ENCODE assay signal across 2 cellular contexts in the genomic region with DNA sequence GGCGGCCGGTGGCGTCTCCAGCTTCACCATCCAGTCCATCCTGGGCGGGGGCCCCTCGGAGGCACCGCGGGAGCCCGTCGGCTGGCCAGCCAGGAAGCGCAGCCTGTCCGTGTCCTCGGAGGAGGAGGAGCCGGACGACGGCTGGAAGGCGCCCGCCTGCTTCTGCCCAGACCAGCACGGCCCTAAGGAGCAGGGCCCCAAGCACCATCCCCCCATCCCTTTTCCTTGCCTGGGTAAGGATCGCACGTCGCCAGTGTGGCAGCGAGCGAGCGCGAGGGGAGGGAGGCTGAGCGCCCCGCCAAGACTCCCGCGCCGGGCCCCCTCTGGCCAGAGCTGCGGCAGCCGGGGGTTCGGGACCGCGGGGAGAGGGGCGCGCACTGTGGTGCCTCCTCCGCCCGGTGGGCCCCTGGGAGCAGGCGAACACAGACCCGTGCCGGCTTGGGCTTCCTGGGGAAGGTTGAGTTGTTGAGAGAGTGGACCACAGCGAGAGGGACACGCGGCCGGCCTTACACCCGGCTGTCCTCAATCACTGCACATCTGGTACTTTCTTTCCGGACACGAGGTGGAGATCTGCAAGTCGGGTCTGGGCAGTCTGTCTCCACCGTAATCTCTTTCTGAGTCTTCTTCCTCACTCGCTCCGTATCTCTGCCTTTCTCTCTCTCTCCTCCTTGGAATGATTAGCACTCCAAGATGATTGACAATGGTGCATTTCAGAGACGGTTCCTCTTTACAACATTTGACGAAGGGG.
TF ChIP-seq lines count a peak whose summit lies in the region.

No MANE protein-coding gene starts in this region.

TF ChIP-seq in WTC11, 78 proteins besides CTCF, POLR2A, EP300 and RAD21 (continues in another document):
- no peak for TF ChIP-seq CREM (CRISPR knock-in tag; IDR thresholded peaks at IDR 0.05)
- TF ChIP-seq KAT7 (CRISPR knock-in tag; IDR thresholded peaks at IDR 0.05; ENCODE audit: borderline replicate concordance), result 0 out of 2 replicates have a peak, but pooled peaks have one; percentile 4
- TF ChIP-seq, protein P1, sequence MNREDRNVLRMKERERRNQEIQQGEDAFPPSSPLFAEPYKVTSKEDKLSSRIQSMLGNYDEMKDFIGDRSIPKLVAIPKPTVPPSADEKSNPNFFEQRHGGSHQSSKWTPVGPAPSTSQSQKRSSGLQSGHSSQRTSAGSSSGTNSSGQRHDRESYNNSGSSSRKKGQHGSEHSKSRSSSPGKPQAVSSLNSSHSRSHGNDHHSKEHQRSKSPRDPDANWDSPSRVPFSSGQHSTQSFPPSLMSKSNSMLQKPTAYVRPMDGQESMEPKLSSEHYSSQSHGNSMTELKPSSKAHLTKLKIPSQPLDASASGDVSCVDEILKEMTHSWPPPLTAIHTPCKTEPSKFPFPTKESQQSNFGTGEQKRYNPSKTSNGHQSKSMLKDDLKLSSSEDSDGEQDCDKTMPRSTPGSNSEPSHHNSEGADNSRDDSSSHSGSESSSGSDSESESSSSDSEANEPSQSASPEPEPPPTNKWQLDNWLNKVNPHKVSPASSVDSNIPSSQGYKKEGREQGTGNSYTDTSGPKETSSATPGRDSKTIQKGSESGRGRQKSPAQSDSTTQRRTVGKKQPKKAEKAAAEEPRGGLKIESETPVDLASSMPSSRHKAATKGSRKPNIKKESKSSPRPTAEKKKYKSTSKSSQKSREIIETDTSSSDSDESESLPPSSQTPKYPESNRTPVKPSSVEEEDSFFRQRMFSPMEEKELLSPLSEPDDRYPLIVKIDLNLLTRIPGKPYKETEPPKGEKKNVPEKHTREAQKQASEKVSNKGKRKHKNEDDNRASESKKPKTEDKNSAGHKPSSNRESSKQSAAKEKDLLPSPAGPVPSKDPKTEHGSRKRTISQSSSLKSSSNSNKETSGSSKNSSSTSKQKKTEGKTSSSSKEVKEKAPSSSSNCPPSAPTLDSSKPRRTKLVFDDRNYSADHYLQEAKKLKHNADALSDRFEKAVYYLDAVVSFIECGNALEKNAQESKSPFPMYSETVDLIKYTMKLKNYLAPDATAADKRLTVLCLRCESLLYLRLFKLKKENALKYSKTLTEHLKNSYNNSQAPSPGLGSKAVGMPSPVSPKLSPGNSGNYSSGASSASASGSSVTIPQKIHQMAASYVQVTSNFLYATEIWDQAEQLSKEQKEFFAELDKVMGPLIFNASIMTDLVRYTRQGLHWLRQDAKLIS (CRISPR knock-in tag; IDR thresholded peaks at IDR 0.05; ENCODE audit: borderline replicate concordance), result no peak
- TF ChIP-seq, protein P2, sequence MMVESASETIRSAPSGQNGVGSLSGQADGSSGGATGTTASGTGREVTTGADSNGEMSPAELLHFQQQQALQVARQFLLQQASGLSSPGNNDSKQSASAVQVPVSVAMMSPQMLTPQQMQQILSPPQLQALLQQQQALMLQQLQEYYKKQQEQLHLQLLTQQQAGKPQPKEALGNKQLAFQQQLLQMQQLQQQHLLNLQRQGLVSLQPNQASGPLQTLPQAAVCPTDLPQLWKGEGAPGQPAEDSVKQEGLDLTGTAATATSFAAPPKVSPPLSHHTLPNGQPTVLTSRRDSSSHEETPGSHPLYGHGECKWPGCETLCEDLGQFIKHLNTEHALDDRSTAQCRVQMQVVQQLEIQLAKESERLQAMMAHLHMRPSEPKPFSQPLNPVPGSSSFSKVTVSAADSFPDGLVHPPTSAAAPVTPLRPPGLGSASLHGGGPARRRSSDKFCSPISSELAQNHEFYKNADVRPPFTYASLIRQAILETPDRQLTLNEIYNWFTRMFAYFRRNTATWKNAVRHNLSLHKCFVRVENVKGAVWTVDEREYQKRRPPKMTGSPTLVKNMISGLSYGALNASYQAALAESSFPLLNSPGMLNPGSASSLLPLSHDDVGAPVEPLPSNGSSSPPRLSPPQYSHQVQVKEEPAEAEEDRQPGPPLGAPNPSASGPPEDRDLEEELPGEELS (CRISPR knock-in tag; IDR thresholded peaks at IDR 0.05), result peak; percentile 15; the same call in 1 of the 2 replicates
- TF ChIP-seq, protein P3, sequence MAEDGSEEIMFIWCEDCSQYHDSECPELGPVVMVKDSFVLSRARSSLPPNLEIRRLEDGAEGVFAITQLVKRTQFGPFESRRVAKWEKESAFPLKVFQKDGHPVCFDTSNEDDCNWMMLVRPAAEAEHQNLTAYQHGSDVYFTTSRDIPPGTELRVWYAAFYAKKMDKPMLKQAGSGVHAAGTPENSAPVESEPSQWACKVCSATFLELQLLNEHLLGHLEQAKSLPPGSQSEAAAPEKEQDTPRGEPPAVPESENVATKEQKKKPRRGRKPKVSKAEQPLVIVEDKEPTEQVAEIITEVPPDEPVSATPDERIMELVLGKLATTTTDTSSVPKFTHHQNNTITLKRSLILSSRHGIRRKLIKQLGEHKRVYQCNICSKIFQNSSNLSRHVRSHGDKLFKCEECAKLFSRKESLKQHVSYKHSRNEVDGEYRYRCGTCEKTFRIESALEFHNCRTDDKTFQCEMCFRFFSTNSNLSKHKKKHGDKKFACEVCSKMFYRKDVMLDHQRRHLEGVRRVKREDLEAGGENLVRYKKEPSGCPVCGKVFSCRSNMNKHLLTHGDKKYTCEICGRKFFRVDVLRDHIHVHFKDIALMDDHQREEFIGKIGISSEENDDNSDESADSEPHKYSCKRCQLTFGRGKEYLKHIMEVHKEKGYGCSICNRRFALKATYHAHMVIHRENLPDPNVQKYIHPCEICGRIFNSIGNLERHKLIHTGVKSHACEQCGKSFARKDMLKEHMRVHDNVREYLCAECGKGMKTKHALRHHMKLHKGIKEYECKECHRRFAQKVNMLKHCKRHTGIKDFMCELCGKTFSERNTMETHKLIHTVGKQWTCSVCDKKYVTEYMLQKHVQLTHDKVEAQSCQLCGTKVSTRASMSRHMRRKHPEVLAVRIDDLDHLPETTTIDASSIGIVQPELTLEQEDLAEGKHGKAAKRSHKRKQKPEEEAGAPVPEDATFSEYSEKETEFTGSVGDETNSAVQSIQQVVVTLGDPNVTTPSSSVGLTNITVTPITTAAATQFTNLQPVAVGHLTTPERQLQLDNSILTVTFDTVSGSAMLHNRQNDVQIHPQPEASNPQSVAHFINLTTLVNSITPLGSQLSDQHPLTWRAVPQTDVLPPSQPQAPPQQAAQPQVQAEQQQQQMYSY (CRISPR knock-in tag; IDR thresholded peaks at IDR 0.05), result no peak
- TF ChIP-seq SMAD4 (CRISPR knock-in tag; IDR thresholded peaks at IDR 0.05), result no peak; the same call in 1 of the 2 replicates
- no peak for TF ChIP-seq ESRRA (CRISPR knock-in tag; IDR thresholded peaks at IDR 0.05; ENCODE audit: borderline replicate concordance)
- no peak for TF ChIP-seq ETV6 (CRISPR knock-in tag; IDR thresholded peaks at IDR 0.05)
- TF ChIP-seq OVOL2 (CRISPR knock-in tag; IDR thresholded peaks at IDR 0.05; ENCODE audit: borderline replicate concordance), result no peak
- no peak for TF ChIP-seq GABPB1 (CRISPR knock-in tag; IDR thresholded peaks at IDR 0.05)
- 0 out of 2 replicates have a peak, but pooled peaks have one; percentile 28 for TF ChIP-seq NR1H2 (CRISPR knock-in tag; IDR thresholded peaks at IDR 0.05)
- TF ChIP-seq GTF2I (CRISPR knock-in tag; conservative IDR thresholded peaks at IDR 0.05), result no peak
- TF ChIP-seq JUN (CRISPR knock-in tag; IDR thresholded peaks at IDR 0.05), result no peak

TF ChIP-seq in HepG2, 621 proteins besides CTCF, POLR2A, EP300 and RAD21:
- TF ChIP-seq, protein P4, sequence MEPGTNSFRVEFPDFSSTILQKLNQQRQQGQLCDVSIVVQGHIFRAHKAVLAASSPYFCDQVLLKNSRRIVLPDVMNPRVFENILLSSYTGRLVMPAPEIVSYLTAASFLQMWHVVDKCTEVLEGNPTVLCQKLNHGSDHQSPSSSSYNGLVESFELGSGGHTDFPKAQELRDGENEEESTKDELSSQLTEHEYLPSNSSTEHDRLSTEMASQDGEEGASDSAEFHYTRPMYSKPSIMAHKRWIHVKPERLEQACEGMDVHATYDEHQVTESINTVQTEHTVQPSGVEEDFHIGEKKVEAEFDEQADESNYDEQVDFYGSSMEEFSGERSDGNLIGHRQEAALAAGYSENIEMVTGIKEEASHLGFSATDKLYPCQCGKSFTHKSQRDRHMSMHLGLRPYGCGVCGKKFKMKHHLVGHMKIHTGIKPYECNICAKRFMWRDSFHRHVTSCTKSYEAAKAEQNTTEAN (CRISPR knock-in tag; conservative IDR thresholded peaks at IDR 0.05), result no peak
- TF ChIP-seq SMAD1 (CRISPR knock-in tag; IDR thresholded peaks at IDR 0.05; ENCODE audit: borderline replicate concordance, low read depth) (no peak), NR2C2 (CRISPR knock-in tag; IDR thresholded peaks at IDR 0.05; ENCODE audit: borderline replicate concordance) (0 out of 2 replicates have a peak, but pooled peaks have one; percentile 1), MTF2 (CRISPR knock-in tag; IDR thresholded peaks at IDR 0.05; ENCODE audit: borderline replicate concordance) (peak; percentile 35; the same call in 1 of the 2 replicates), ZFY (CRISPR knock-in tag; IDR thresholded peaks at IDR 0.05) (peak; percentile 19; the same call in 1 of the 2 replicates), EZH2 (conservative IDR thresholded peaks at IDR 0.05; ENCODE audit: low read depth, low read length) (peak; percentile 96; the same call in 1 of the 2 replicates)
- TF ChIP-seq, protein P5, sequence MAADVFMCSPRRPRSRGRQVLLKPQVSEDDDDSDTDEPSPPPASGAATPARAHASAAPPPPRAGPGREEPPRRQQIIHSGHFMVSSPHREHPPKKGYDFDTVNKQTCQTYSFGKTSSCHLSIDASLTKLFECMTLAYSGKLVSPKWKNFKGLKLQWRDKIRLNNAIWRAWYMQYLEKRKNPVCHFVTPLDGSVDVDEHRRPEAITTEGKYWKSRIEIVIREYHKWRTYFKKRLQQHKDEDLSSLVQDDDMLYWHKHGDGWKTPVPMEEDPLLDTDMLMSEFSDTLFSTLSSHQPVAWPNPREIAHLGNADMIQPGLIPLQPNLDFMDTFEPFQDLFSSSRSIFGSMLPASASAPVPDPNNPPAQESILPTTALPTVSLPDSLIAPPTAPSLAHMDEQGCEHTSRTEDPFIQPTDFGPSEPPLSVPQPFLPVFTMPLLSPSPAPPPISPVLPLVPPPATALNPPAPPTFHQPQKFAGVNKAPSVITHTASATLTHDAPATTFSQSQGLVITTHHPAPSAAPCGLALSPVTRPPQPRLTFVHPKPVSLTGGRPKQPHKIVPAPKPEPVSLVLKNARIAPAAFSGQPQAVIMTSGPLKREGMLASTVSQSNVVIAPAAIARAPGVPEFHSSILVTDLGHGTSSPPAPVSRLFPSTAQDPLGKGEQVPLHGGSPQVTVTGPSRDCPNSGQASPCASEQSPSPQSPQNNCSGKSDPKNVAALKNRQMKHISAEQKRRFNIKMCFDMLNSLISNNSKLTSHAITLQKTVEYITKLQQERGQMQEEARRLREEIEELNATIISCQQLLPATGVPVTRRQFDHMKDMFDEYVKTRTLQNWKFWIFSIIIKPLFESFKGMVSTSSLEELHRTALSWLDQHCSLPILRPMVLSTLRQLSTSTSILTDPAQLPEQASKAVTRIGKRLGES (CRISPR knock-in tag; IDR thresholded peaks at IDR 0.05; ENCODE audit: borderline replicate concordance), result no peak
- TF ChIP-seq, protein P6, sequence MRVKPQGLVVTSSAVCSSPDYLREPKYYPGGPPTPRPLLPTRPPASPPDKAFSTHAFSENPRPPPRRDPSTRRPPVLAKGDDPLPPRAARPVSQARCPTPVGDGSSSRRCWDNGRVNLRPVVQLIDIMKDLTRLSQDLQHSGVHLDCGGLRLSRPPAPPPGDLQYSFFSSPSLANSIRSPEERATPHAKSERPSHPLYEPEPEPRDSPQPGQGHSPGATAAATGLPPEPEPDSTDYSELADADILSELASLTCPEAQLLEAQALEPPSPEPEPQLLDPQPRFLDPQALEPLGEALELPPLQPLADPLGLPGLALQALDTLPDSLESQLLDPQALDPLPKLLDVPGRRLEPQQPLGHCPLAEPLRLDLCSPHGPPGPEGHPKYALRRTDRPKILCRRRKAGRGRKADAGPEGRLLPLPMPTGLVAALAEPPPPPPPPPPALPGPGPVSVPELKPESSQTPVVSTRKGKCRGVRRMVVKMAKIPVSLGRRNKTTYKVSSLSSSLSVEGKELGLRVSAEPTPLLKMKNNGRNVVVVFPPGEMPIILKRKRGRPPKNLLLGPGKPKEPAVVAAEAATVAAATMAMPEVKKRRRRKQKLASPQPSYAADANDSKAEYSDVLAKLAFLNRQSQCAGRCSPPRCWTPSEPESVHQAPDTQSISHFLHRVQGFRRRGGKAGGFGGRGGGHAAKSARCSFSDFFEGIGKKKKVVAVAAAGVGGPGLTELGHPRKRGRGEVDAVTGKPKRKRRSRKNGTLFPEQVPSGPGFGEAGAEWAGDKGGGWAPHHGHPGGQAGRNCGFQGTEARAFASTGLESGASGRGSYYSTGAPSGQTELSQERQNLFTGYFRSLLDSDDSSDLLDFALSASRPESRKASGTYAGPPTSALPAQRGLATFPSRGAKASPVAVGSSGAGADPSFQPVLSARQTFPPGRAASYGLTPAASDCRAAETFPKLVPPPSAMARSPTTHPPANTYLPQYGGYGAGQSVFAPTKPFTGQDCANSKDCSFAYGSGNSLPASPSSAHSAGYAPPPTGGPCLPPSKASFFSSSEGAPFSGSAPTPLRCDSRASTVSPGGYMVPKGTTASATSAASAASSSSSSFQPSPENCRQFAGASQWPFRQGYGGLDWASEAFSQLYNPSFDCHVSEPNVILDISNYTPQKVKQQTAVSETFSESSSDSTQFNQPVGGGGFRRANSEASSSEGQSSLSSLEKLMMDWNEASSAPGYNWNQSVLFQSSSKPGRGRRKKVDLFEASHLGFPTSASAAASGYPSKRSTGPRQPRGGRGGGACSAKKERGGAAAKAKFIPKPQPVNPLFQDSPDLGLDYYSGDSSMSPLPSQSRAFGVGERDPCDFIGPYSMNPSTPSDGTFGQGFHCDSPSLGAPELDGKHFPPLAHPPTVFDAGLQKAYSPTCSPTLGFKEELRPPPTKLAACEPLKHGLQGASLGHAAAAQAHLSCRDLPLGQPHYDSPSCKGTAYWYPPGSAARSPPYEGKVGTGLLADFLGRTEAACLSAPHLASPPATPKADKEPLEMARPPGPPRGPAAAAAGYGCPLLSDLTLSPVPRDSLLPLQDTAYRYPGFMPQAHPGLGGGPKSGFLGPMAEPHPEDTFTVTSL (CRISPR knock-in tag; IDR thresholded peaks at IDR 0.05; ENCODE audit: borderline replicate concordance), result no peak
- TF ChIP-seq, protein P7, sequence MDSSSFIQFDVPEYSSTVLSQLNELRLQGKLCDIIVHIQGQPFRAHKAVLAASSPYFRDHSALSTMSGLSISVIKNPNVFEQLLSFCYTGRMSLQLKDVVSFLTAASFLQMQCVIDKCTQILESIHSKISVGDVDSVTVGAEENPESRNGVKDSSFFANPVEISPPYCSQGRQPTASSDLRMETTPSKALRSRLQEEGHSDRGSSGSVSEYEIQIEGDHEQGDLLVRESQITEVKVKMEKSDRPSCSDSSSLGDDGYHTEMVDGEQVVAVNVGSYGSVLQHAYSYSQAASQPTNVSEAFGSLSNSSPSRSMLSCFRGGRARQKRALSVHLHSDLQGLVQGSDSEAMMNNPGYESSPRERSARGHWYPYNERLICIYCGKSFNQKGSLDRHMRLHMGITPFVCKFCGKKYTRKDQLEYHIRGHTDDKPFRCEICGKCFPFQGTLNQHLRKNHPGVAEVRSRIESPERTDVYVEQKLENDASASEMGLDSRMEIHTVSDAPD (CRISPR knock-in tag; IDR thresholded peaks at IDR 0.05), result no peak
